ENCODE assay signal across 9 cellular contexts in genomic region chr11:10405858-10406592, GRCh38. TPM values are rescaled to one million over a fixed set of nuclear protein-coding genes. Genes with fewer than 3 reads are reported as not detected.
DNase-seq lines count a peak whose midpoint lies in the region; ATAC-seq lines count a peak whose summit lies in the region.
"Had no signal": no experiment of that assay in that cellular context is flagged by ENCODE, and none has a peak within 500 bp of the region (broad histone marks: within the 10 kb centered on the region; RNA-seq: fewer than 3 reads in every experiment).

No MANE protein-coding gene starts in this region.

- DNase-seq in EH (ENCODE audit: low read depth) (peak; percentile 89), NCI-H526 (lab: John Stamatoyannopoulos, UW) (peak; percentile 85 to 96), epithelial cell of prostate (ENCODE audit: low read depth, low spot score) (peak; percentile 45), mucosa of gallbladder (ENCODE audit: low spot score) (peak; percentile 70), mesenteric fat pad (ENCODE audit: low spot score) (no peak)
- DNase-seq in activated CD4-positive, alpha-beta T cell treated with anti-CD3 and anti-CD28 coated beads, Interleukin-2, amount 50 U/mL, for 4 hours: peak; percentile 45 to 56
- DNase-seq in stimulated activated effector memory CD8-positive, alpha-beta T cell treated with anti-CD3 and anti-CD28 coated beads, Interleukin-12 subunit alpha, Interleukin-12 subunit beta, amount 100 ng/mL, for 72 hours (ENCODE audit: low spot score in 2 of 2): peak; percentile 17 to 57

- no peaks in the 10 kb centered on the region for H3K36me3 Mint-ChIP-seq in stimulated activated effector memory CD8-positive, alpha-beta T cell treated with anti-CD3 and anti-CD28 coated beads, Interleukin-12 subunit alpha, Interleukin-12 subunit beta, amount 100 ng/mL, for 72 hours

- no peak overlapping the region for H3K4me3 Mint-ChIP-seq in stimulated activated effector memory CD8-positive, alpha-beta T cell treated with anti-CD3 and anti-CD28 coated beads, Interleukin-12 subunit alpha, Interleukin-12 subunit beta, amount 100 ng/mL, for 72 hours
- H3K4me3 Mint-ChIP-seq: dendritic cell treated with granulocyte-macrophage colony-stimulating factor and Interleukin-4, amounts not matched to agents 40 ng/mL and 50 ng/mL, for 4 days had no signal

- H3K9me3 Mint-ChIP-seq in stimulated activated effector memory CD8-positive, alpha-beta T cell treated with anti-CD3 and anti-CD28 coated beads, Interleukin-12 subunit alpha, Interleukin-12 subunit beta, amount 100 ng/mL, for 72 hours: no peaks in the 10 kb centered on the region
- H3K9me3 Mint-ChIP-seq: dendritic cell treated with granulocyte-macrophage colony-stimulating factor and Interleukin-4, amounts not matched to agents 40 ng/mL and 50 ng/mL, for 4 days had no signal

- H3K27ac Mint-ChIP-seq in stimulated activated effector memory CD8-positive, alpha-beta T cell treated with anti-CD3 and anti-CD28 coated beads, Interleukin-12 subunit alpha, Interleukin-12 subunit beta, amount 100 ng/mL, for 72 hours: no peak overlapping the region
- H3K27ac Mint-ChIP-seq: dendritic cell treated with granulocyte-macrophage colony-stimulating factor and Interleukin-4, amounts not matched to agents 40 ng/mL and 50 ng/mL, for 4 days had no signal

- H3K4me1 Mint-ChIP-seq in stimulated activated effector memory CD8-positive, alpha-beta T cell treated with anti-CD3 and anti-CD28 coated beads, Interleukin-12 subunit alpha, Interleukin-12 subunit beta, amount 100 ng/mL, for 72 hours: peaks cover 12% of the 10 kb centered on the region

- peak; percentile 56 for ATAC-seq in HG03565 (IDR thresholded peaks at IDR 0.05; ENCODE audit: unreplicated experiment)
- ATAC-seq in stimulated activated effector memory CD8-positive, alpha-beta T cell treated with anti-CD3 and anti-CD28 coated beads, Interleukin-12 subunit alpha, Interleukin-12 subunit beta, amount 100 ng/mL, for 72 hours: peak; percentile 88

- H3K27ac ChIP-seq in epithelial cell of prostate: peak overlapping the region; percentile 94

RNA-seq across cellular contexts. Expression of gene AMPD3, which starts 49.0 kb away (rescaled TPM):
- total RNA-seq in mucosa of gallbladder (17.6 TPM), mesenteric fat pad (27.2 TPM)
